7 cellular contexts compared by ENCODE assay signal in the genomic region with DNA sequence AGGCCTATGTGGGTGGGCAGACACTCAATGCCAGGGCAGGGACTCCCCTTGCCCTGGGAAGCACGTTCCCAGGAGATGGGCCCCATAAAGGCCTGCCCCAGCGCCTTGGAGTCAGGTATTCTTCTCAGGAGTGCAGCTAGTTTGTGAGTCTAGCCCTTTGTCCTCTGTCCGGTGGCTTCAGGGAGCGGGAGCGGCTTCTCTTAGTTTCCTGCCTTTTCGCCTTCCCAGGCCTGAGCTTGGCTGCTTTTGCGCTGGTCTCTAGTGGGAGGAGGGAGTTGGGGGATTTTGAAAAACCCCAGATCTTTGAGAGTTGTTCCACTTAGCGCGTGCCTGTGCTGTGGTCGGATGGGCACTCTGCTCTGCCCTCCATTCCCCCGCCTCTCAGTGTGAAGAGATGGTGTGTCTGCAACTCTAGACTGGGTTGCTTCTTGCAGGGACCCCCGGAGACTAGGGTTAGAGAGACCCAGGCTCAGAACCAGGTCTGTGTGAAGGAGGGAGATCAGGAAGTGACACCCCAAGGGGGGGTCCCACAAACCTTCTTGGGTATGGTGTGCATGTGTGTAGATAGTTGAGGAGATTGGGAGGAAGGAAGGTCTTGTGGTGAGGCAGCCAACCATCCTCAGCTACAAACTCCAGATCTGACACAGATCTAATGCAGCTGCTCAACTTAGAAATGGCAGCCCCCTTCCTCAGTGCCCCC. TPM values are rescaled to one million over a fixed set of nuclear protein-coding genes. Genes with fewer than 3 reads are reported as not detected.
DNase-seq lines count a peak whose midpoint lies in the region; TF ChIP-seq lines count a peak whose summit lies in the region.

No MANE protein-coding gene starts in this region.

- H3K36me3 Mint-ChIP-seq in nephron progenitor cell (ENCODE audit: low read depth) = peaks cover 24% of the 10 kb centered on the region

- H3K9me3 Mint-ChIP-seq in nephron progenitor cell = no peaks in the 10 kb centered on the region

- DNase-seq in HFF-Myc (ENCODE audit: extremely low read depth, low read depth) = no peak
- DNase-seq in epithelial cell of esophagus (ENCODE audit: low read depth) = no peak
- peak; percentile 14 for DNase-seq in nephron progenitor cell
- no peak for DNase-seq in mucosa of gallbladder (ENCODE audit: low spot score)
- no peak for DNase-seq in DMS 273 (lab: John Stamatoyannopoulos, UW; ENCODE audit: unreplicated experiment)
- DNase-seq in NCI-H2196 (lab: John Stamatoyannopoulos, UW; ENCODE audit: unreplicated experiment) = no peak

- H3K4me3 ChIP-seq in HFF-Myc (replicated peaks; ENCODE audit: low read depth, low read length) (peak overlapping the region; percentile 74), WI38 (ENCODE audit: low read depth, low read length) (peak overlapping the region; percentile 78), epithelial cell of esophagus (ENCODE audit: low read length) (peak overlapping the region; percentile 65)

- H3K4me1 Mint-ChIP-seq in nephron progenitor cell = peaks cover 66% of the 10 kb centered on the region

- H3K27ac Mint-ChIP-seq in nephron progenitor cell = peak overlapping the region; percentile 98

- TF ChIP-seq CTCF in HFF-Myc (IDR thresholded peaks at IDR 0.05; ENCODE audit: low read depth, low read length, missing control alignments) (no peak), WI38 (IDR thresholded peaks at IDR 0.05; ENCODE audit: low read depth, low read length) (no peak), epithelial cell of esophagus (IDR thresholded peaks at IDR 0.05; ENCODE audit: insufficient read depth, low read depth, low read length, missing control alignments) (no peak), nephron progenitor cell (IDR thresholded peaks at IDR 0.05) (no peak)

- H3K4me3 Mint-ChIP-seq in nephron progenitor cell = peak overlapping the region; percentile 94

- peaks cover under 1% of the 10 kb centered on the region for H3K27me3 Mint-ChIP-seq in nephron progenitor cell (ENCODE audit: low read depth, poor library complexity)

RNA-seq across cellular contexts. Expression of a gene that starts 1.3 kb away (rescaled TPM):
- total RNA-seq in mucosa of gallbladder = 138 TPM
